ENCODE assay signal across 12 cellular contexts in the genomic region with DNA sequence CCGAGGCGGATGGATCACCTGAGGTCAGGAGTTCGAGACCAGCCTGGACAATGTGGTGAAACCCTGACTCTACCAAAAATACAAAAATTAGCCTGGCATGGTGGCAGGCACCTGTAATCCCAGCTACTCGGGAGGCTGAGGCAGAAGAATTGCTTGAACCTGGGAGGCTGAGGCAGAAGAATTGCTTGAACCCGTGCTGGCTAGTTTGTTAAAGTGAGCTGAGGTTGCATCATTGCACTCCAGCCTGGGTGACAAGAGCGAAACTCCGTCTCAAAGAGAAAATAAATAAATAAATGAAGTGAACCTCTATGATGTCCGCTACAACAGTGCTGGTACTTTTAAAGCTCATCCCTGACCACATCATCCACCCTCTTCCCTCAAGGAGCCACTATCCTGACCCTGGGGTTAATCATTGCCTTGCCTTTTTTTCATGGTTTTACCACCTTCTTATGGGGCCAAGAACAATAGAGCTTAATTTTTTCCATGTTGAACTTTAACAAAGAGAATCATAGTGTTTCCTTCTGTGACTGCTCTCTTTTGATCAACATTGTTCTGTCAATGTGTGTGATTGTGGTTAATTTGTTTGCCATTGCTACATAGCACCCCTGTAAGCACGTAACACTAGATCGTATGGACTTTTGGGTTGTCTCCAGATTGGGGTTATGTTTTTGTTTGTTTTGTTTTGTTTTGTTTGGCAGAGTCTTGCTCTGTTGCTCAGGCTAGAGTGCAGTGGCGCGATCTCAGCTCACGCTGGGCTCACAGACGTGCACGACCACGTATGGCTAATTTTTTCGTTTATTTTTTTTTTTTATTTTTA. TPM values are rescaled to one million over a fixed set of nuclear protein-coding genes. Genes with fewer than 3 reads are reported as not detected.
A peak's percentile ranks its signal among the peaks of the same experiment; 100 is the strongest.
DNase-seq lines count a peak whose midpoint lies in the region; ATAC-seq and TF ChIP-seq lines count a peak whose summit lies in the region.
"Had no signal": no experiment of that assay in that cellular context is flagged by ENCODE, and none has a peak within 500 bp of the region (broad histone marks: within the 10 kb centered on the region; RNA-seq: fewer than 3 reads in every experiment).

No MANE protein-coding gene starts in this region.

- H4K20me1 ChIP-seq in DOHH2 (ENCODE audit: control insufficient read depth, insufficient read depth, low read depth, low read length) = no peaks in the 10 kb centered on the region

- TF ChIP-seq CTCF in DOHH2 (IDR thresholded peaks at IDR 0.05; ENCODE audit: low read depth, low read length, poor library complexity, severe bottlenecking) (no peak), fibroblast of villous mesenchyme (IDR thresholded peaks at IDR 0.05; ENCODE audit: insufficient read depth, low read depth, low read length) (no peak), Peyer's patch (IDR thresholded peaks at IDR 0.05) (no peak)

- peak; percentile 5 for DNase-seq in NCI-H69 (lab: John Stamatoyannopoulos, UW)
- DNase-seq in fibroblast of villous mesenchyme (ENCODE audit: low read depth) = peak; percentile 38
- DNase-seq in Peyer's patch = no peak
- DNase-seq: foreskin fibroblast, NCI-H1436, occipital lobe had no signal

- no peak for TF ChIP-seq POLR2A in Peyer's patch (IDR thresholded peaks at IDR 0.05)

- H3K4me2 ChIP-seq in DOHH2 (ENCODE audit: low read length) = peak overlapping the region; percentile 64
- H3K4me2 ChIP-seq: smooth muscle cell had no signal

- peak overlapping the region; percentile 41 for H3K4me3 ChIP-seq in DOHH2 (ENCODE audit: low read length)
- no peak overlapping the region for H3K4me3 ChIP-seq in fibroblast of villous mesenchyme (ENCODE audit: low read depth, low read length)
- H3K4me3 ChIP-seq in Peyer's patch = no peak overlapping the region
- H3K4me3 ChIP-seq: smooth muscle cell had no signal

- H3K79me2 ChIP-seq in DOHH2 (ENCODE audit: control insufficient read depth, low read length) = no peaks in the 10 kb centered on the region

- H3K4me1 ChIP-seq in DOHH2 (ENCODE audit: control insufficient read depth, low read length) (peaks cover 61% of the 10 kb centered on the region), Peyer's patch (no peaks in the 10 kb centered on the region)

- H3K27me3 ChIP-seq in DOHH2 (ENCODE audit: control insufficient read depth, low read length) = no peaks in the 10 kb centered on the region
- H3K27me3 ChIP-seq in Peyer's patch = no peaks in the 10 kb centered on the region

- H3K9me3 ChIP-seq in DOHH2 (ENCODE audit: control insufficient read depth, insufficient read depth, low read length) (no peaks in the 10 kb centered on the region), Peyer's patch (no peaks in the 10 kb centered on the region)

- H3K27ac ChIP-seq in DOHH2 (ENCODE audit: low read depth, low read length) (peak overlapping the region; percentile 64), Peyer's patch (no peak overlapping the region)
- H3K27ac ChIP-seq: VCaP had no signal

- H3K9me2 ChIP-seq in DOHH2 (replicated peaks; ENCODE audit: control insufficient read depth, low read length) = no peaks in the 10 kb centered on the region

- no peak for ATAC-seq in HG02610 (IDR thresholded peaks at IDR 0.05; ENCODE audit: unreplicated experiment)
- no peak for ATAC-seq in GM18909 (IDR thresholded peaks at IDR 0.05; ENCODE audit: poor library complexity, unreplicated experiment)

- H3K36me3 ChIP-seq in DOHH2 (ENCODE audit: control insufficient read depth, low read length) = peaks cover 7% of the 10 kb centered on the region
- no peaks in the 10 kb centered on the region for H3K36me3 ChIP-seq in Peyer's patch

- peaks cover 33% of the 10 kb centered on the region for H3F3A ChIP-seq in DOHH2 (ENCODE audit: control insufficient read depth, insufficient read depth)

RNA-seq across cellular contexts. Expression of gene ATRAID, which starts 17.1 kb away (rescaled TPM):
- total RNA-seq in fibroblast of villous mesenchyme (159 and 166 TPM in 2 replicates), Peyer's patch (100 to 1,000 TPM in 2 of 4 donors, 10 to 100 TPM in 2; 88.3 to 121 (median 101) TPM)

RNA-seq across cellular contexts. Expression of gene SLC5A6, which starts 17.3 kb away (rescaled TPM):
- 20.9 and 25.9 TPM in 2 replicates for total RNA-seq in fibroblast of villous mesenchyme
- total RNA-seq in Peyer's patch = 10 to 100 TPM; 42.3 to 78.4 (median 65.8) TPM

RNA-seq across cellular contexts. Expression of gene CAD, which starts 22.4 kb away (rescaled TPM):
- total RNA-seq in fibroblast of villous mesenchyme = 32.4 and 43.8 TPM in 2 replicates
- 10 to 100 TPM; 21.2 to 42.9 (median 36.7) TPM for total RNA-seq in Peyer's patch

RNA-seq across cellular contexts. Expression of gene TCF23, which starts 45.9 kb away (rescaled TPM):
- not detected in 2 replicates for total RNA-seq in fibroblast of villous mesenchyme
- not detected for total RNA-seq in Peyer's patch
- total RNA-seq: mesothelial cell of epicardium, occipital lobe, smooth muscle cell had no signal

RNA-seq across cellular contexts. Expression of gene PRR30, which starts 55.5 kb away (rescaled TPM):
- not detected in 2 replicates for total RNA-seq in fibroblast of villous mesenchyme
- total RNA-seq in Peyer's patch = not detected
- total RNA-seq: mesothelial cell of epicardium, occipital lobe, smooth muscle cell had no signal

Comparison
In these comparisons a context has a peak if more than half of its experiments do, and no peak if none do; other contexts are left out.
1. DNase-seq: peak in NCI-H69 (single experiment) and fibroblast of villous mesenchyme (single experiment); none in Peyer's patch (0 of 3).